8 cellular contexts compared by ENCODE assay signal in genomic region chr15:40593588-40594428, GRCh38. TPM values are rescaled to one million over a fixed set of nuclear protein-coding genes. Genes with fewer than 3 reads are reported as not detected.
A peak's percentile ranks its signal among the peaks of the same experiment; 100 is the strongest.
DNase-seq lines count a peak whose midpoint lies in the region; ATAC-seq and TF ChIP-seq lines count a peak whose summit lies in the region.

Gene KNL1, plus strand, starts transcription at chr15:40594249. Its CDS starts 8,683 bp downstream, at chr15:40602932.

- H3K4me1 ChIP-seq in GM23248 (ENCODE audit: insufficient read depth) (no peaks in the 10 kb centered on the region), esophagus squamous epithelium (peaks cover 0 to 28% (median 3%) of the 10 kb centered on the region in 3 donors), muscle layer of duodenum (ENCODE audit: control insufficient read depth in 1 of 2, insufficient read depth in 2 of 2, low read length in 2 of 2) (peaks cover 0 to 7% of the 10 kb centered on the region in 2 donors)

- peaks cover 27% of the 10 kb centered on the region for H3K4me1 Mint-ChIP-seq in activated T-cell treated with anti-CD3 and anti-CD28 coated beads, Interleukin-2, amount 50 U/mL, for 72 hours (ENCODE audit: low read depth)

- H3K27me3 ChIP-seq in GM23248 (replicated peaks; ENCODE audit: insufficient read depth) (no peaks in the 10 kb centered on the region), esophagus squamous epithelium (peaks cover 0 to 8% (median 0%) of the 10 kb centered on the region in 4 donors), muscle layer of duodenum (ENCODE audit: low read depth, low read length) (no peaks in the 10 kb centered on the region)

- peak within 1 kb of the TSS; percentile 79 for H3K4me2 ChIP-seq in GM23248 (ENCODE audit: unreplicated experiment)

- H3K27ac Mint-ChIP-seq in activated T-cell treated with anti-CD3 and anti-CD28 coated beads, Interleukin-2, amount 50 U/mL, for 72 hours = peak within 1 kb of the TSS; percentile 98

- H2AFZ ChIP-seq in GM23248 = peak within 1 kb of the TSS; percentile 98

- intact Hi-C loops in esophagus squamous epithelium (cut with DNase I) = no loop called here

- TF ChIP-seq POLR2A in esophagus squamous epithelium (IDR thresholded peaks at IDR 0.05) = peak in 2 of 4 donors; percentile 27 to 43

- H3K9me3 ChIP-seq in GM23248 (ENCODE audit: low read depth) (no peaks in the 10 kb centered on the region), esophagus squamous epithelium (no peaks in the 10 kb centered on the region), muscle layer of duodenum (ENCODE audit: control insufficient read depth in 1 of 2, low read length in 2 of 2) (no peaks in the 10 kb centered on the region)

- H3K36me3 Mint-ChIP-seq in activated T-cell treated with anti-CD3 and anti-CD28 coated beads, Interleukin-2, amount 50 U/mL, for 72 hours (ENCODE audit: insufficient read depth in 2 of 2) = peaks cover 1 to 3% of the 10 kb centered on the region in 2 donors

- peaks cover 39% of the 10 kb centered on the region for H3K79me2 ChIP-seq in GM23248 (ENCODE audit: insufficient read depth)

- WGBS in GM23248 (ENCODE audit: low coverage in 1 of 2, low lambda C conversion rate in 2 of 2, missing lambda C conversion rate in 2 of 2), 2 experiments = 1% methylated on average over 41 of the region's 41 CpGs
- WGBS in esophagus squamous epithelium, 2 donors = 2 to 3% methylated on average over 37 to 39 of the region's 41 CpGs

- H3K4me3 Mint-ChIP-seq in activated T-cell treated with anti-CD3 and anti-CD28 coated beads, Interleukin-2, amount 50 U/mL, for 72 hours = peak within 1 kb of the TSS; percentile 85 to 90

- ATAC-seq in activated T-cell treated with anti-CD3 and anti-CD28 coated beads, Interleukin-2, amount 50 U/mL, for 72 hours (replicated peaks in 1 of 2) = peak; percentile 86

- peak in 1 of 6 experiments; percentile 24 for TF ChIP-seq CTCF in esophagus squamous epithelium (IDR thresholded peaks at IDR 0.05)

- H3K4me3 ChIP-seq in GM23248 (peak within 1 kb of the TSS; percentile 93), esophagus squamous epithelium (peak within 1 kb of the TSS; percentile 62 to 78 (median 74)), muscle layer of duodenum (ENCODE audit: low read depth in 1 of 2, low read length in 2 of 2) (peak within 1 kb of the TSS; percentile 83 to 90)

- H3K9ac ChIP-seq in GM23248 = peak within 1 kb of the TSS; percentile 87

- H3K36me3 ChIP-seq in GM23248 (ENCODE audit: low read depth) (no peaks in the 10 kb centered on the region), esophagus squamous epithelium (no peaks in the 10 kb centered on the region), muscle layer of duodenum (ENCODE audit: control insufficient read depth in 1 of 2, insufficient read depth in 2 of 2, low read length in 2 of 2) (peaks cover 0 to 3% of the 10 kb centered on the region in 2 donors)

- peaks cover 12% of the 10 kb centered on the region for H3F3A ChIP-seq in GM23248 (ENCODE audit: insufficient read depth)

- H3K27me3 Mint-ChIP-seq in activated T-cell treated with anti-CD3 and anti-CD28 coated beads, Interleukin-2, amount 50 U/mL, for 72 hours (ENCODE audit: low read depth) = peaks cover 7% of the 10 kb centered on the region

- in situ Hi-C loops in GM23248 (cut with MboI) = no loop called here

- H3K9me3 Mint-ChIP-seq in activated T-cell treated with anti-CD3 and anti-CD28 coated beads, Interleukin-2, amount 50 U/mL, for 72 hours = no peaks in the 10 kb centered on the region

- DNase-seq in DMS79 treated with DMSO at 0.1 percent for 48 hours (lab: John Stamatoyannopoulos, UW) = peak; percentile 78
- peak; percentile 93 for DNase-seq in GM23248
- DNase-seq in Kasumi-1 (lab: John Stamatoyannopoulos, UW) = peak; percentile 70 to 81
- DNase-seq in RKO (ENCODE audit: low spot score) = peak; percentile 92
- peak; percentile 90 to 91 for DNase-seq in activated T-cell treated with anti-CD3 and anti-CD28 coated beads, Interleukin-2, amount 50 U/mL, for 72 hours
- peak; percentile 36 for DNase-seq in esophagus squamous epithelium (lab: John Stamatoyannopoulos, UW)
- peak; percentile 77 for DNase-seq in stimulated activated CD8-positive, alpha-beta memory T cell treated with anti-CD3 and anti-CD28 coated beads, Interleukin-7, amount 100 ng/mL, for 24 hours (ENCODE audit: low read depth)

- peak within 1 kb of the TSS; percentile 93 for H3K27ac ChIP-seq in GM23248
- H3K27ac ChIP-seq in esophagus squamous epithelium = peak within 1 kb of the TSS; percentile 89 to 96 (median 94)
- H3K27ac ChIP-seq in muscle layer of duodenum (ENCODE audit: low read length) = peak within 1 kb of the TSS; percentile 99

- no peaks in the 10 kb centered on the region for H4K20me1 ChIP-seq in GM23248 (ENCODE audit: insufficient read depth)

- H3K9me2 ChIP-seq in GM23248 (ENCODE audit: insufficient read depth) = no peaks in the 10 kb centered on the region

RNA-seq across cellular contexts. Expression of gene KNL1, which starts in this region (rescaled TPM):
- 14.5 and 19.1 TPM in 2 replicates for total RNA-seq in GM23248 (2014; rRNA removed; shearing (Covaris generic))
- 5.7 and 6.4 TPM in 2 replicates for polyA plus RNA-seq in GM23248 (2016; fragmentation: Nextera tagmentation; extraction: Ambion mirVana)
- total RNA-seq in activated T-cell treated with anti-CD3 and anti-CD28 coated beads, Interleukin-2, amount 50 U/mL, for 72 hours = 10 to 100 TPM; 32.5 to 34.1 TPM
- total RNA-seq in esophagus squamous epithelium = 10 to 100 TPM in 2 of 4 donors, 1 to 10 TPM in 2; 2.9 to 17.8 (median 11.0) TPM

Comparison
In these comparisons a context has a peak if more than half of its experiments do, and no peak if none do; other contexts are left out.
1. Peak in every context shown above with its lines: DNase-seq, ATAC-seq, H3K4me3 ChIP-seq and H3K27ac ChIP-seq.
2. DNase-seq: peak in every context shown above with its lines; median percentile 93 in GM23248; 92 in RKO; 90 in activated T-cell treated with anti-CD3 and anti-CD28 coated beads, Interleukin-2, amount 50 U/mL, for 72 hours; 78 in DMS79 treated with DMSO at 0.1 percent for 48 hours; 77 in stimulated activated CD8-positive, alpha-beta memory T cell treated with anti-CD3 and anti-CD28 coated beads, Interleukin-7, amount 100 ng/mL, for 24 hours; 76 in Kasumi-1; 36 in esophagus squamous epithelium.